In the genomic region with DNA sequence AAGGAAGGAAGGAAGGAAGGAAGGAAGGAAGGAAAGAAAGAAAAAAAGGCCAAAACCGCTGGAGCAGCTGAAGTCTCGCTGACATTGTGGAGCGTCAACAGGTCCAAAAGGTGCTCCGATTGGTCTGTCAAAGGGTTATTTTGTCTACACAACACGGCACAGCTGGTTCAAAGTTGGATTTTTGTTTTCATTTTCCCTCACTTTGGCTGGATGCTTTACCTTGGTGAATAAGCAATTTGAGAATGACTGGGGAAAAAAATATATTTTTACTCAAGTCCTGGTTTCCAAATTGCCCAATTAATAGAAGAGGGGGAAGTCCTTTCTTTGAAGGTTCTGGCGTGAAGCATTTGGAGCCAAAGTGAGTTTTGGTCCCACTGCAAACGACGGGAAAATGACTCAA, we compare ENCODE assay signal across 9 cellular contexts. TPM values are rescaled to one million over a fixed set of nuclear protein-coding genes. Genes with fewer than 3 reads are reported as not detected.
"Had no signal": no experiment of that assay in that cellular context is flagged by ENCODE, and none has a peak within 500 bp of the region (broad histone marks: within the 10 kb centered on the region; RNA-seq: fewer than 3 reads in every experiment).

No MANE protein-coding gene starts in this region.

- H3K9ac ChIP-seq: GM23248 had no signal

- H3K4me3 ChIP-seq: GM23248 had no signal

- H3K27ac ChIP-seq: GM23248 had no signal

- FAIRE-seq: H1, H54, HTR-8/SVneo had no signal

- H2AFZ ChIP-seq: GM23248 had no signal

- DNase-seq: GM23248, H9, HCEC 1CT, KG1 had no signal

RNA-seq across cellular contexts. Expression of gene PAX7, which starts 19.3 kb away (rescaled TPM):
- total RNA-seq: GM23248, H1, HT-29 had no signal
- polyA plus RNA-seq: GM23248, H1, IgD-negative memory B cell had no signal
